In genomic region chr6:124054034-124054433, GRCh38 we compare ENCODE assay signal across 20 cellular contexts.
DNase-seq lines count a peak whose midpoint lies in the region; ATAC-seq and TF ChIP-seq lines count a peak whose summit lies in the region.
"Had no signal": no experiment of that assay in that cellular context is flagged by ENCODE, and none has a peak within 500 bp of the region (broad histone marks: within the 10 kb centered on the region; RNA-seq: fewer than 3 reads in every experiment).

No MANE protein-coding gene starts in this region.

- H3K4me1 ChIP-seq in Loucy (ENCODE audit: insufficient read depth, low read length, poor library complexity, severe bottlenecking): peaks cover 22% of the 10 kb centered on the region
- H3K4me1 ChIP-seq: esophagus squamous epithelium had no signal

- no peaks in the 10 kb centered on the region for H3K9me3 ChIP-seq in Loucy (ENCODE audit: insufficient read depth, low read depth, low read length)
- H3K9me3 ChIP-seq: esophagus squamous epithelium, gastrocnemius medialis had no signal

- no peak overlapping the region for H3K4me3 Mint-ChIP-seq in activated CD8-positive, alpha-beta T cell treated with anti-CD3 and anti-CD28 coated beads for 36 hours
- no peak overlapping the region for H3K4me3 Mint-ChIP-seq in activated CD8-positive, alpha-beta T cell treated with anti-CD3 and anti-CD28 coated beads, Interleukin-2, amount 10 ng/mL, durations not matched to agents 7 days and 5 days
- H3K4me3 Mint-ChIP-seq: activated CD4-positive, alpha-beta T cell treated with anti-CD3 and anti-CD28 coated beads, Interleukin-2, amount 10 ng/mL, durations not matched to agents 24 days and 14 days; nephron; T-helper 17 cell had no signal

- no peaks in the 10 kb centered on the region for H4K20me1 ChIP-seq in Loucy (ENCODE audit: insufficient read depth, low read length, poor library complexity, severe bottlenecking)

- intact Hi-C loops in activated CD8-positive, alpha-beta T cell treated with anti-CD3 and anti-CD28 coated beads for 36 hours (cut with micrococcal nuclease): no loop called here

- H3K36me3 ChIP-seq in Loucy (ENCODE audit: insufficient read depth, low read length): no peaks in the 10 kb centered on the region
- H3K36me3 ChIP-seq: brain microvascular endothelial cell, esophagus squamous epithelium, gastrocnemius medialis had no signal

- no peaks in the 10 kb centered on the region for H3K9me2 ChIP-seq in Loucy (replicated peaks; ENCODE audit: low read depth, low read length)

- H2AFZ ChIP-seq in Loucy (ENCODE audit: low read length): peak overlapping the region; percentile 32

- TF ChIP-seq CTCF in activated CD8-positive, alpha-beta T cell treated with anti-CD3 and anti-CD28 coated beads for 36 hours (IDR thresholded peaks at IDR 0.05): no peak
- no peak for TF ChIP-seq CTCF in Loucy (conservative IDR thresholded peaks at IDR 0.05; ENCODE audit: low read length)

- peak overlapping the region; percentile 19 for H3K9ac ChIP-seq in Loucy (ENCODE audit: low read depth, low read length, poor library complexity, severe bottlenecking)

- H3K4me2 ChIP-seq in Loucy (ENCODE audit: low read depth, low read length, poor library complexity, severe bottlenecking): peak overlapping the region; percentile 40

- H3F3A ChIP-seq in Loucy (ENCODE audit: low read depth): no peaks in the 10 kb centered on the region

- peak overlapping the region; percentile 4 for H3K4me3 ChIP-seq in Loucy (ENCODE audit: low read length, poor library complexity, severe bottlenecking)
- H3K4me3 ChIP-seq: esophagus squamous epithelium, gastrocnemius medialis had no signal

- no peaks in the 10 kb centered on the region for H3K36me3 Mint-ChIP-seq in activated CD8-positive, alpha-beta T cell treated with anti-CD3 and anti-CD28 coated beads for 36 hours (ENCODE audit: low read depth)
- no peaks in the 10 kb centered on the region for H3K36me3 Mint-ChIP-seq in activated CD8-positive, alpha-beta T cell treated with anti-CD3 and anti-CD28 coated beads, Interleukin-2, amount 10 ng/mL, durations not matched to agents 7 days and 5 days (ENCODE audit: low read depth)

- H3K27me3 Mint-ChIP-seq in activated CD8-positive, alpha-beta T cell treated with anti-CD3 and anti-CD28 coated beads for 36 hours: peaks cover 1% of the 10 kb centered on the region
- no peaks in the 10 kb centered on the region for H3K27me3 Mint-ChIP-seq in activated CD8-positive, alpha-beta T cell treated with anti-CD3 and anti-CD28 coated beads, Interleukin-2, amount 10 ng/mL, durations not matched to agents 7 days and 5 days (ENCODE audit: low read depth)
- H3K27me3 Mint-ChIP-seq: activated CD4-positive, alpha-beta T cell treated with anti-CD3 and anti-CD28 coated beads, Interleukin-2, amount 10 ng/mL, durations not matched to agents 24 days and 14 days; T-helper 17 cell had no signal

- H3K4me1 Mint-ChIP-seq in activated CD8-positive, alpha-beta T cell treated with anti-CD3 and anti-CD28 coated beads for 36 hours (ENCODE audit: low read depth): peaks cover 6% of the 10 kb centered on the region
- no peaks in the 10 kb centered on the region for H3K4me1 Mint-ChIP-seq in activated CD8-positive, alpha-beta T cell treated with anti-CD3 and anti-CD28 coated beads, Interleukin-2, amount 10 ng/mL, durations not matched to agents 7 days and 5 days (ENCODE audit: low read depth)
- H3K4me1 Mint-ChIP-seq: activated CD4-positive, alpha-beta T cell treated with anti-CD3 and anti-CD28 coated beads, Interleukin-2, amount 10 ng/mL, durations not matched to agents 24 days and 14 days; T-helper 17 cell had no signal

- no peaks in the 10 kb centered on the region for H3K79me2 ChIP-seq in Loucy (ENCODE audit: insufficient read depth, low read length)

- DNase-seq in activated CD8-positive, alpha-beta T cell treated with anti-CD3 and anti-CD28 coated beads for 36 hours: no peak
- no peak for DNase-seq in activated CD8-positive, alpha-beta T cell treated with anti-CD3 and anti-CD28 coated beads, Interleukin-2, amount 10 ng/mL, durations not matched to agents 7 days and 5 days
- DNase-seq in putamen (ENCODE audit: low spot score) (peak; percentile 7), GM19238 (ENCODE audit: insufficient read length, low spot score) (no peak), H4 (ENCODE audit: low spot score) (no peak), iPS-NIHi7 (ENCODE audit: extremely low spot score) (no peak)
- DNase-seq: activated CD4-positive, alpha-beta T cell treated with anti-CD3 and anti-CD28 coated beads, Interleukin-2, amount 10 ng/mL, durations not matched to agents 24 days and 14 days; activated effector memory CD4-positive, alpha-beta T cell treated with anti-CD3 and anti-CD28 coated beads, Interleukin-2, amount 50 U/mL, for 16 hours; brain microvascular endothelial cell; DMS79 treated with DMSO at 0.1 percent for 48 hours; effector memory CD4-positive, alpha-beta T cell; esophagus squamous epithelium; gastrocnemius medialis; hippocampal formation; NCI-H2029; NK-92 treated with Interleukin-12 subunit alpha and Interleukin-12 subunit beta, amount 100 ng/mL, for 24 hours; T-helper 17 cell had no signal

- H3K9me3 Mint-ChIP-seq in activated CD8-positive, alpha-beta T cell treated with anti-CD3 and anti-CD28 coated beads for 36 hours: no peaks in the 10 kb centered on the region
- H3K9me3 Mint-ChIP-seq in activated CD8-positive, alpha-beta T cell treated with anti-CD3 and anti-CD28 coated beads, Interleukin-2, amount 10 ng/mL, durations not matched to agents 7 days and 5 days (ENCODE audit: insufficient read depth): no peaks in the 10 kb centered on the region
- H3K9me3 Mint-ChIP-seq: activated CD4-positive, alpha-beta T cell treated with anti-CD3 and anti-CD28 coated beads, Interleukin-2, amount 10 ng/mL, durations not matched to agents 24 days and 14 days; nephron had no signal

- no peak overlapping the region for H3K27ac Mint-ChIP-seq in activated CD8-positive, alpha-beta T cell treated with anti-CD3 and anti-CD28 coated beads for 36 hours
- H3K27ac Mint-ChIP-seq in activated CD8-positive, alpha-beta T cell treated with anti-CD3 and anti-CD28 coated beads, Interleukin-2, amount 10 ng/mL, durations not matched to agents 7 days and 5 days: no peak overlapping the region
- H3K27ac Mint-ChIP-seq: activated CD4-positive, alpha-beta T cell treated with anti-CD3 and anti-CD28 coated beads, Interleukin-2, amount 10 ng/mL, durations not matched to agents 24 days and 14 days; nephron; T-helper 17 cell had no signal

- CTCF ChIA-PET in activated CD8-positive, alpha-beta T cell treated with anti-CD3 and anti-CD28 coated beads for 36 hours (lab: Charles Lee): no interaction called here
- CTCF ChIA-PET in activated CD8-positive, alpha-beta T cell treated with anti-CD3 and anti-CD28 coated beads, Interleukin-2, amount 10 ng/mL, durations not matched to agents 7 days and 5 days (lab: Charles Lee): no interaction called here

- H3K27me3 ChIP-seq in Loucy (ENCODE audit: insufficient read depth, low read length, poor library complexity, severe bottlenecking): no peaks in the 10 kb centered on the region
- H3K27me3 ChIP-seq: brain microvascular endothelial cell, esophagus squamous epithelium, gastrocnemius medialis had no signal

- POLR2A ChIA-PET in activated CD8-positive, alpha-beta T cell treated with anti-CD3 and anti-CD28 coated beads for 36 hours (lab: Charles Lee): no interaction called here
- POLR2A ChIA-PET in activated CD8-positive, alpha-beta T cell treated with anti-CD3 and anti-CD28 coated beads, Interleukin-2, amount 10 ng/mL, durations not matched to agents 7 days and 5 days (lab: Charles Lee): no interaction called here

- peak; percentile 61 for ATAC-seq in activated CD8-positive, alpha-beta T cell treated with anti-CD3 and anti-CD28 coated beads for 36 hours
- ATAC-seq in activated CD8-positive, alpha-beta T cell treated with anti-CD3 and anti-CD28 coated beads, Interleukin-2, amount 10 ng/mL, durations not matched to agents 7 days and 5 days: no peak
- ATAC-seq in HG02610 (IDR thresholded peaks at IDR 0.05; ENCODE audit: unreplicated experiment): peak; percentile 72
- ATAC-seq: T-helper 17 cell had no signal
